ENCODE assay signal across 28 cellular contexts in genomic region chr7:43463401-43463980, GRCh38.
A peak's percentile ranks its signal among the peaks of the same experiment; 100 is the strongest.
DNase-seq lines count a peak whose midpoint lies in the region; ATAC-seq and TF ChIP-seq lines count a peak whose summit lies in the region.
"Had no signal": no experiment of that assay in that cellular context is flagged by ENCODE, and none has a peak within 500 bp of the region (broad histone marks: within the 10 kb centered on the region; RNA-seq: fewer than 3 reads in every experiment).

No MANE protein-coding gene starts in this region.

- H3K36me3 Mint-ChIP-seq in neural progenitor cell = no peaks in the 10 kb centered on the region
- no peaks in the 10 kb centered on the region for H3K36me3 Mint-ChIP-seq in activated T-helper 2 cell treated with anti-CD3 and anti-CD28 coated beads, Interferon-gamma antibody, Interleukin-2, Interleukin-4, amounts not matched to agents 10 μg/mL and 5 μg/mL and 100 μg/mL, durations not matched to agents 14 hours and 24 hours and 36 hours (ENCODE audit: low read depth)
- H3K36me3 Mint-ChIP-seq in osteocyte (ENCODE audit: unreplicated experiment) = no peaks in the 10 kb centered on the region
- H3K36me3 Mint-ChIP-seq: naive thymus-derived CD4-positive, alpha-beta T cell had no signal

- H3K4me1 ChIP-seq in RWPE2 (ENCODE audit: insufficient read depth, poor library complexity, severe bottlenecking) (peaks cover 18% of the 10 kb centered on the region), neural progenitor cell (peaks cover 8% of the 10 kb centered on the region)
- H3K4me1 ChIP-seq: A549, pancreas had no signal

- H3K27ac Mint-ChIP-seq in neural progenitor cell (no peak overlapping the region), osteocyte (ENCODE audit: unreplicated experiment) (no peak overlapping the region)
- no peak overlapping the region for H3K27ac Mint-ChIP-seq in activated T-helper 2 cell treated with anti-CD3 and anti-CD28 coated beads, Interferon-gamma antibody, Interleukin-2, Interleukin-4, amounts not matched to agents 10 μg/mL and 5 μg/mL and 100 μg/mL, durations not matched to agents 14 hours and 24 hours and 36 hours
- H3K27ac Mint-ChIP-seq: activated naive CD4-positive, alpha-beta T cell treated with anti-CD3 and anti-CD28 coated beads for 36 hours; naive thymus-derived CD4-positive, alpha-beta T cell had no signal

- H3K36me3 ChIP-seq in RWPE2 (ENCODE audit: low read depth) = no peaks in the 10 kb centered on the region
- H3K36me3 ChIP-seq in neural progenitor cell = no peaks in the 10 kb centered on the region
- H3K36me3 ChIP-seq: pancreas had no signal

- TF ChIP-seq CTCF in RWPE2 (IDR thresholded peaks at IDR 0.05; ENCODE audit: poor library complexity, severe bottlenecking) (no peak), neural progenitor cell (IDR thresholded peaks at IDR 0.05) (no peak), osteocyte (IDR thresholded peaks at IDR 0.05) (no peak)

- DNase-seq in ELF-1 (ENCODE audit: low read depth, low spot score) (peak; percentile 18), RWPE2 (ENCODE audit: low spot score) (no peak), neural progenitor cell (ENCODE audit: low spot score) (peak; percentile 18), pons (ENCODE audit: low spot score) (no peak), osteocyte (ENCODE audit: extremely low spot score, unreplicated experiment) (no peak)
- no peak for DNase-seq in activated T-helper 2 cell treated with anti-CD3 and anti-CD28 coated beads, Interferon-gamma antibody, Interleukin-2, Interleukin-4, amounts not matched to agents 10 μg/mL and 5 μg/mL and 100 μg/mL, durations not matched to agents 14 hours and 24 hours and 36 hours (ENCODE audit: low spot score)
- DNase-seq: activated naive CD4-positive, alpha-beta T cell treated with anti-CD3 and anti-CD28 coated beads for 36 hours; activated T-cell treated with anti-CD3 and anti-CD28 coated beads, Interleukin-2, amount 50 U/mL, for 1 hour; Caco-2; DND-41; Karpas-422; naive thymus-derived CD4-positive, alpha-beta T cell; NCI-H1048; NCI-H187 treated with DMSO at 0.1 percent for 48 hours; NCI-H226; NCI-H748 treated with DMSO at 0.1 percent for 48 hours; pancreas; stimulated activated CD4-positive, alpha-beta T cell treated with anti-CD3 and anti-CD28 coated beads, Interleukin-15, amount 100 ng/mL, for 24 hours; stimulated activated CD8-positive, alpha-beta memory T cell treated with anti-CD3 and anti-CD28 coated beads, Interleukin-4, amount 100 ng/mL, for 48 hours had no signal

- H3K27me3 Mint-ChIP-seq in neural progenitor cell (ENCODE audit: insufficient read depth, low read depth) = peaks cover 2% of the 10 kb centered on the region
- H3K27me3 Mint-ChIP-seq in activated T-helper 2 cell treated with anti-CD3 and anti-CD28 coated beads, Interferon-gamma antibody, Interleukin-2, Interleukin-4, amounts not matched to agents 10 μg/mL and 5 μg/mL and 100 μg/mL, durations not matched to agents 14 hours and 24 hours and 36 hours (ENCODE audit: low read depth) = peaks cover 22% of the 10 kb centered on the region
- H3K27me3 Mint-ChIP-seq in osteocyte (ENCODE audit: unreplicated experiment) = peaks cover 42% of the 10 kb centered on the region

- H2AFZ ChIP-seq in neural progenitor cell (replicated peaks) = peak overlapping the region; percentile 87

- H3K4me1 Mint-ChIP-seq in neural progenitor cell (peaks cover 25% of the 10 kb centered on the region), osteocyte (ENCODE audit: unreplicated experiment) (no peaks in the 10 kb centered on the region)
- peaks cover 3% of the 10 kb centered on the region for H3K4me1 Mint-ChIP-seq in activated T-helper 2 cell treated with anti-CD3 and anti-CD28 coated beads, Interferon-gamma antibody, Interleukin-2, Interleukin-4, amounts not matched to agents 10 μg/mL and 5 μg/mL and 100 μg/mL, durations not matched to agents 14 hours and 24 hours and 36 hours (ENCODE audit: low read depth)

- H3K9me3 ChIP-seq in RWPE2 (ENCODE audit: severe bottlenecking) = no peaks in the 10 kb centered on the region
- no peaks in the 10 kb centered on the region for H3K9me3 ChIP-seq in neural progenitor cell (ENCODE audit: low read depth)
- H3K9me3 ChIP-seq: A549, Caco-2, pancreas had no signal

- H3K4me3 ChIP-seq in RWPE2 (ENCODE audit: severe bottlenecking) = no peak overlapping the region
- no peak overlapping the region for H3K4me3 ChIP-seq in neural progenitor cell
- H3K4me3 ChIP-seq: A549; BLaER1 treated with 17β-estradiol and CSF1 and Interleukin-3, amounts not matched to agents 10 nM and 100 nM; dorsolateral prefrontal cortex; pancreas had no signal

- no peaks in the 10 kb centered on the region for H4K20me1 ChIP-seq in neural progenitor cell (ENCODE audit: low read depth)
- H4K20me1 ChIP-seq: BLaER1 treated with 17β-estradiol and CSF1 and Interleukin-3, amounts not matched to agents 10 nM and 100 nM had no signal

- H3K4me2 ChIP-seq in neural progenitor cell = no peak overlapping the region
- H3K4me2 ChIP-seq: A549; BLaER1 treated with 17β-estradiol and CSF1 and Interleukin-3, amounts not matched to agents 10 nM and 100 nM had no signal

- ATAC-seq in RWPE2 (ENCODE audit: low read depth) = peak; percentile 88
- ATAC-seq in esophagus mucosa = peak; percentile 56
- no peak for ATAC-seq in GM18511 (IDR thresholded peaks at IDR 0.05; ENCODE audit: unreplicated experiment)
- ATAC-seq: A549; activated CD4-positive, CD25-positive, alpha-beta regulatory T cell treated with anti-CD3 and anti-CD28 coated beads, Interleukin-2, amount 50 U/mL, for 24 hours; naive thymus-derived CD4-positive, alpha-beta T cell; right cardiac atrium; Right ventricle myocardium inferior had no signal

- intact Hi-C loops in activated T-helper 2 cell treated with anti-CD3 and anti-CD28 coated beads, Interferon-gamma antibody, Interleukin-2, Interleukin-4, amounts not matched to agents 10 μg/mL and 5 μg/mL and 100 μg/mL, durations not matched to agents 14 hours and 24 hours and 36 hours (cut with micrococcal nuclease) = no loop called here

- no peaks in the 10 kb centered on the region for H3K27me3 ChIP-seq in RWPE2 (ENCODE audit: insufficient read depth, poor library complexity, severe bottlenecking)
- no peaks in the 10 kb centered on the region for H3K27me3 ChIP-seq in neural progenitor cell
- H3K27me3 ChIP-seq: BLaER1 treated with 17β-estradiol and CSF1 and Interleukin-3, amounts not matched to agents 10 nM and 100 nM; dorsolateral prefrontal cortex; pancreas had no signal

- H3F3A ChIP-seq in neural progenitor cell (ENCODE audit: low read depth) = no peaks in the 10 kb centered on the region

- H3K79me2 ChIP-seq in neural progenitor cell (ENCODE audit: low read depth) = no peaks in the 10 kb centered on the region

- H3K9me3 Mint-ChIP-seq in neural progenitor cell = no peaks in the 10 kb centered on the region
- H3K9me3 Mint-ChIP-seq in activated T-helper 2 cell treated with anti-CD3 and anti-CD28 coated beads, Interferon-gamma antibody, Interleukin-2, Interleukin-4, amounts not matched to agents 10 μg/mL and 5 μg/mL and 100 μg/mL, durations not matched to agents 14 hours and 24 hours and 36 hours = no peaks in the 10 kb centered on the region
- no peaks in the 10 kb centered on the region for H3K9me3 Mint-ChIP-seq in osteocyte (ENCODE audit: unreplicated experiment)
- H3K9me3 Mint-ChIP-seq: activated naive CD4-positive, alpha-beta T cell treated with anti-CD3 and anti-CD28 coated beads for 36 hours; central memory CD8-positive, alpha-beta T cell had no signal

- H3K4me3 Mint-ChIP-seq in neural progenitor cell = no peak overlapping the region
- no peak overlapping the region for H3K4me3 Mint-ChIP-seq in activated T-helper 2 cell treated with anti-CD3 and anti-CD28 coated beads, Interferon-gamma antibody, Interleukin-2, Interleukin-4, amounts not matched to agents 10 μg/mL and 5 μg/mL and 100 μg/mL, durations not matched to agents 14 hours and 24 hours and 36 hours (ENCODE audit: low read depth)
- no peak overlapping the region for H3K4me3 Mint-ChIP-seq in osteocyte (ENCODE audit: unreplicated experiment)
- H3K4me3 Mint-ChIP-seq: activated naive CD4-positive, alpha-beta T cell treated with anti-CD3 and anti-CD28 coated beads for 36 hours; central memory CD8-positive, alpha-beta T cell; naive thymus-derived CD4-positive, alpha-beta T cell had no signal

- peak overlapping the region; percentile 14 for H3K27ac ChIP-seq in RWPE2 (ENCODE audit: poor library complexity, severe bottlenecking)
- no peak overlapping the region for H3K27ac ChIP-seq in neural progenitor cell
- H3K27ac ChIP-seq: A549; BLaER1 treated with 17β-estradiol and CSF1 and Interleukin-3, amounts not matched to agents 10 nM and 100 nM; pancreas had no signal

- H3K9ac ChIP-seq in neural progenitor cell = no peak overlapping the region
- H3K9ac ChIP-seq: BLaER1 treated with 17β-estradiol and CSF1 and Interleukin-3, amounts not matched to agents 10 nM and 100 nM had no signal

Comparison
In these comparisons a context has a peak if more than half of its experiments do, and no peak if none do; other contexts are left out.
1. DNase-seq: peak in ELF-1 (single experiment) and neural progenitor cell (single experiment); none in RWPE2 (single experiment), pons (single experiment), activated T-helper 2 cell treated with anti-CD3 and anti-CD28 coated beads, Interferon-gamma antibody, Interleukin-2, Interleukin-4, amounts not matched to agents 10 μg/mL and 5 μg/mL and 100 μg/mL, durations not matched to agents 14 hours and 24 hours and 36 hours (single experiment) and osteocyte (single experiment).